ENCODE assay signal across 9 cellular contexts in the genomic region with DNA sequence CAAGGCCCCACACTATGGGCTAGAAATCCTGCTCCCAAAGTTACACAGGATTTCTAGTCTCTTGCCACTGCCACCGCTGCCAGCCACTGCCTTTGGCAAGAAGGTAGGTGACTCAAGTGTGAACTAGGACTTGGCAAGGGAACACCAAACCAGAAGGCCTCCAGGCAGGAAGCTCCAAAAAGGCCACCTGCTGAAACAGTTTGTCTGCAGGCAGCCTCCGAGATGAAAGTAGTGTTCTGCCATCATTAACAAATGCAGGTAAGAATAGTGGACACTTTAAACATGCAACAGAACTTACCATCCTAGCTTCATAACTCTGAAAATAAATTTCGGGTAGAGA. TPM values are rescaled to one million over a fixed set of nuclear protein-coding genes. Genes with fewer than 3 reads are reported as not detected.
DNase-seq lines count a peak whose midpoint lies in the region; ATAC-seq and TF ChIP-seq lines count a peak whose summit lies in the region.
"Had no signal": no experiment of that assay in that cellular context is flagged by ENCODE, and none has a peak within 500 bp of the region (broad histone marks: within the 10 kb centered on the region; RNA-seq: fewer than 3 reads in every experiment).

No MANE protein-coding gene starts in this region.

- H3K36me3 ChIP-seq in breast epithelium = no peaks in the 10 kb centered on the region

- TF ChIP-seq CTCF in CD4-positive, alpha-beta T cell (IDR thresholded peaks at IDR 0.05) = no peak
- TF ChIP-seq CTCF in breast epithelium (IDR thresholded peaks at IDR 0.05) (no peak), GM13976 (IDR thresholded peaks at IDR 0.05; ENCODE audit: borderline replicate concordance, control extremely low read depth, extremely low read depth, insufficient read depth, missing control alignments) (no peak)

- H3K36me3 Mint-ChIP-seq in CD4-positive, alpha-beta T cell (ENCODE audit: low read depth) = peaks cover 62% of the 10 kb centered on the region
- H3K36me3 Mint-ChIP-seq in naive thymus-derived CD8-positive, alpha-beta T cell = peaks cover 3 to 14% (median 11%) of the 10 kb centered on the region in 3 donors

- no peaks in the 10 kb centered on the region for H3K9me3 Mint-ChIP-seq in CD4-positive, alpha-beta T cell
- no peaks in the 10 kb centered on the region for H3K9me3 Mint-ChIP-seq in naive thymus-derived CD8-positive, alpha-beta T cell

- no peaks in the 10 kb centered on the region for H3K27me3 ChIP-seq in CD4-positive, alpha-beta T cell (ENCODE audit: control insufficient read depth, insufficient read depth, low read length)
- no peaks in the 10 kb centered on the region for H3K27me3 ChIP-seq in breast epithelium

- no peak for TF ChIP-seq POLR2A in breast epithelium (IDR thresholded peaks at IDR 0.05)

- CTCF ChIA-PET in CD4-positive, alpha-beta T cell (lab: Charles Lee) = interaction anchor here (1.0 to 8.1 kb wide), 9 partner anchors 11 to 193 kb away, joined by 3 to 69 read pairs (median 5); no protein-coding TSS in a partner anchor

- peak overlapping the region; percentile 95 for H3K27ac Mint-ChIP-seq in CD4-positive, alpha-beta T cell
- H3K27ac Mint-ChIP-seq in naive thymus-derived CD8-positive, alpha-beta T cell = peak overlapping the region; percentile 93 to 98 (median 95)

- H3K4me1 Mint-ChIP-seq in CD4-positive, alpha-beta T cell (ENCODE audit: low read depth) = peaks cover 77% of the 10 kb centered on the region
- peaks cover 42 to 79% (median 64%) of the 10 kb centered on the region in 4 donors for H3K4me1 Mint-ChIP-seq in naive thymus-derived CD8-positive, alpha-beta T cell

- POLR2A ChIA-PET in CD4-positive, alpha-beta T cell (lab: Charles Lee) = interaction anchor here (0.7 to 20.5 kb wide), 9 partner anchors 9 to 193 kb away, joined by 4 to 754 read pairs (median 58); a partner anchor contains a TSS
- POLR2A ChIA-PET in naive thymus-derived CD8-positive, alpha-beta T cell (lab: Charles Lee) = interaction anchor here (0.7 to 15.8 kb wide), 12 partner anchors 11 to 193 kb away, joined by 3 to 582 read pairs (median 27); no protein-coding TSS in a partner anchor

- in situ Hi-C loops in GM13976 (cut with MboI; ENCODE audit: low sequenced_read_pairs, unreplicated experiment) = loop anchor here (5.0 kb wide), 1 partner anchor 99 kb away; no protein-coding TSS in a partner anchor

- no peaks in the 10 kb centered on the region for H3K27me3 Mint-ChIP-seq in CD4-positive, alpha-beta T cell
- H3K27me3 Mint-ChIP-seq in naive thymus-derived CD8-positive, alpha-beta T cell = no peaks in the 10 kb centered on the region

- no peak overlapping the region for H3K4me3 ChIP-seq in breast epithelium

- H3K27ac ChIP-seq in CD4-positive, alpha-beta T cell (ENCODE audit: low read depth, low read length) = peak overlapping the region; percentile 96
- peak overlapping the region; percentile 48 to 53 for H3K27ac ChIP-seq in breast epithelium

- DNase-seq in CD4-positive, alpha-beta T cell = peak in 4 of 10 experiments; percentile 23 to 36 (median 33)
- DNase-seq in NCI-H1694 treated with DMSO at 0.1 percent for 48 hours (lab: John Stamatoyannopoulos, UW) = peak; percentile 60
- peak; percentile 64 to 65 for DNase-seq in breast epithelium (ENCODE audit: low spot score in 2 of 2)
- peak in 1 of 10 donors; percentile 17 for DNase-seq in naive thymus-derived CD8-positive, alpha-beta T cell
- no peak for DNase-seq in NCI-H2227 treated with DMSO at 0.1 percent for 48 hours (lab: John Stamatoyannopoulos, UW)
- no peak for DNase-seq in GOT3 (lab: John Stamatoyannopoulos, UW)
- no peak for DNase-seq in stimulated activated CD8-positive, alpha-beta memory T cell treated with anti-CD3 and anti-CD28 coated beads, Interleukin-4, amount 100 ng/mL, for 48 hours
- DNase-seq in GM13976 (ENCODE audit: low spot score) = no peak
- DNase-seq: NCI-H526 had no signal

- intact Hi-C loops in CD4-positive, alpha-beta T cell (cut with DNase I, micrococcal nuclease) = loop anchor here (5.0 to 10.0 kb wide), 2 partner anchors 49 to 1132 kb away; a partner anchor contains a TSS
- intact Hi-C loops in breast epithelium (cut with DNase I; ENCODE audit: low total_unique reads) = no loop called here

- no peaks in the 10 kb centered on the region for H3K9me3 ChIP-seq in CD4-positive, alpha-beta T cell (ENCODE audit: control insufficient read depth, low read length)
- no peaks in the 10 kb centered on the region for H3K9me3 ChIP-seq in breast epithelium

- peaks cover 0 to 4% of the 10 kb centered on the region in 2 donors for H3K4me1 ChIP-seq in breast epithelium

- H3K4me3 Mint-ChIP-seq in CD4-positive, alpha-beta T cell = peak overlapping the region; percentile 95
- peak overlapping the region; percentile 92 to 99 (median 96) for H3K4me3 Mint-ChIP-seq in naive thymus-derived CD8-positive, alpha-beta T cell

- no peak for ATAC-seq in CD4-positive, alpha-beta T cell (ENCODE audit: poor library complexity)
- no peak for ATAC-seq in naive thymus-derived CD8-positive, alpha-beta T cell

RNA-seq across cellular contexts. Expression of a gene that starts 3.9 kb away (rescaled TPM):
- 100 to 1,000 TPM; 170 to 186 TPM for total RNA-seq in CD4-positive, alpha-beta T cell
- 10 to 100 TPM; 18.0 to 41.3 (median 19.9) TPM for total RNA-seq in breast epithelium
- 100 to 1,000 TPM; 269 to 279 TPM for total RNA-seq in naive thymus-derived CD8-positive, alpha-beta T cell
- 10 to 100 TPM; 85.8 to 96.1 (median 94.2) TPM for polyA plus RNA-seq in naive thymus-derived CD8-positive, alpha-beta T cell

Comparison
In these comparisons a context has a peak if more than half of its experiments do, and no peak if none do; other contexts are left out.
1. DNase-seq: peak in NCI-H1694 treated with DMSO at 0.1 percent for 48 hours (single experiment) and breast epithelium (2 of 2); none in NCI-H2227 treated with DMSO at 0.1 percent for 48 hours (single experiment), GOT3 (single experiment), stimulated activated CD8-positive, alpha-beta memory T cell treated with anti-CD3 and anti-CD28 coated beads, Interleukin-4, amount 100 ng/mL, for 48 hours (single experiment) and GM13976 (single experiment).
2. RNA of a gene that starts 3.9 kb away (total RNA-seq): 269 to 279 TPM in naive thymus-derived CD8-positive, alpha-beta T cell and 170 to 186 TPM in CD4-positive, alpha-beta T cell; 18.0 to 41.3 TPM in breast epithelium; every median in the first group is over 4 times any median in the second.